ENCODE assay signal across 8 cellular contexts in the genomic region with DNA sequence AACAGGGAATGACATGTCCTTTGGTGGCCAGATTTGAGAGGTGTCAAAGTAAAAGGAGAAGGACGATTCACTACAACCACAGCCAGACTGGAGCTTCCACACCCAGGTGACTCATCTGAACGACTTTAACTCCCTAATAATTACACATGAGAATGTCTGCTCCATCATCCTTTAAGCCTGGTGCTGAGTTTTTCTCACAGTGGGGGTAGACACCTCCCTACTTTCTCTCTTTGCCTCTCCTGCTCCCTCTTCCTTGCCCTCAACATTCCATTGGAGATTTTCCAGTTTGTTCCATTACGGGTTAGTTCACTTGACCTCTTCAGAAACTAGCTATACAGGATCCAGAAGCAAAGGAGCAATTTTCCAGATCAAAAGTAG.
DNase-seq lines count a peak whose midpoint lies in the region; ATAC-seq, FAIRE-seq and TF ChIP-seq lines count a peak whose summit lies in the region.

No MANE protein-coding gene starts in this region.

- H3K4me3 ChIP-seq in AG10803 (ENCODE audit: low read length) (no peak overlapping the region), bronchial epithelial cell (ENCODE audit: low read depth, low read length) (no peak overlapping the region)

- FAIRE-seq in bronchial epithelial cell (lab: Jason Lieb, UNC): no peak

- peak; percentile 80 for DNase-seq in AG10803 (ENCODE audit: low read depth)
- peak; percentile 87 for DNase-seq in bronchial epithelial cell (ENCODE audit: low read depth)
- DNase-seq in myocyte (ENCODE audit: low read depth): peak; percentile 77
- DNase-seq in NAMALWA (ENCODE audit: low spot score): no peak
- no peak for DNase-seq in DMS79 (lab: John Stamatoyannopoulos, UW)

- no peaks in the 10 kb centered on the region for H3K36me3 ChIP-seq in bronchial epithelial cell (ENCODE audit: control insufficient read depth, insufficient read depth, low read length)

- peaks cover 2% of the 10 kb centered on the region for H3K27me3 Mint-ChIP-seq in IgD-negative memory B cell

- H3K27me3 ChIP-seq in bronchial epithelial cell (ENCODE audit: control insufficient read depth, insufficient read depth, low read length): no peaks in the 10 kb centered on the region

- H3K9me3 Mint-ChIP-seq in IgD-negative memory B cell: no peaks in the 10 kb centered on the region

- ATAC-seq in GM21786 (IDR thresholded peaks at IDR 0.05; ENCODE audit: unreplicated experiment) (no peak), GM19023 (IDR thresholded peaks at IDR 0.05; ENCODE audit: unreplicated experiment) (no peak)

- TF ChIP-seq CTCF in AG10803 (conservative IDR thresholded peaks at IDR 0.05; ENCODE audit: low read length) (no peak), bronchial epithelial cell (IDR thresholded peaks at IDR 0.05; ENCODE audit: insufficient read depth, low read length, severe bottlenecking) (no peak)

- H3K4me3 Mint-ChIP-seq in IgD-negative memory B cell: peak overlapping the region in 1 of 4 donors; percentile 15

- peaks cover 32 to 53% (median 52%) of the 10 kb centered on the region in 3 donors for H3K4me1 Mint-ChIP-seq in IgD-negative memory B cell

- H3K27ac Mint-ChIP-seq in IgD-negative memory B cell: peak overlapping the region; percentile 19 to 82 (median 24)

- H3K36me3 Mint-ChIP-seq in IgD-negative memory B cell: peaks cover 13% of the 10 kb centered on the region

Comparison
In these comparisons a context has a peak if more than half of its experiments do, and no peak if none do; other contexts are left out.
1. DNase-seq: peak in AG10803 (single experiment), bronchial epithelial cell (single experiment) and myocyte (single experiment); none in NAMALWA (single experiment) and DMS79 (single experiment).